ENCODE assay signal across 23 cellular contexts in genomic region chr9:93496285-93496684, GRCh38.
"Had no signal": no experiment of that assay in that cellular context is flagged by ENCODE, and none has a peak within 500 bp of the region (broad histone marks: within the 10 kb centered on the region; RNA-seq: fewer than 3 reads in every experiment).

No MANE protein-coding gene starts in this region.

- H3K27ac ChIP-seq: cardiac muscle cell, spleen, upper lobe of left lung, WERI-Rb-1 had no signal

- ATAC-seq: activated CD8-positive, alpha-beta T cell treated with anti-CD3 and anti-CD28 coated beads for 36 hours; left ventricle myocardium superior; stimulated activated naive CD8-positive, alpha-beta T cell treated with anti-CD3 and anti-CD28 coated beads, Interleukin-15, Interleukin-2, amounts not matched to agents 100 U/mL and 50 U/mL, for 24 hours had no signal

- H3K27me3 ChIP-seq: cardiac muscle cell, spleen, upper lobe of left lung had no signal

- FAIRE-seq: endometrium, frontal cortex, TTC549 had no signal

- H3K4me3 ChIP-seq: cardiac muscle cell, spleen, upper lobe of left lung had no signal

- H3K9me3 ChIP-seq: spleen, upper lobe of left lung had no signal

- H3K27ac Mint-ChIP-seq: activated CD4-positive, alpha-beta T cell treated with anti-CD3 and anti-CD28 coated beads, Interleukin-2, amount 10 ng/mL, durations not matched to agents 7 days and 5 days; activated CD8-positive, alpha-beta T cell treated with anti-CD3 and anti-CD28 coated beads for 36 hours; activated naive CD8-positive, alpha-beta T cell treated with anti-CD3 and anti-CD28 coated beads, Interleukin-2, amount 10 ng/mL, durations not matched to agents 7 days and 5 days; progenitor cell of endocrine pancreas had no signal

- H3K27me3 Mint-ChIP-seq: activated CD4-positive, alpha-beta T cell treated with anti-CD3 and anti-CD28 coated beads, Interleukin-2, amount 10 ng/mL, durations not matched to agents 7 days and 5 days; activated CD8-positive, alpha-beta T cell treated with anti-CD3 and anti-CD28 coated beads for 36 hours; activated naive CD8-positive, alpha-beta T cell treated with anti-CD3 and anti-CD28 coated beads, Interleukin-2, amount 10 ng/mL, durations not matched to agents 7 days and 5 days; progenitor cell of endocrine pancreas had no signal

- DNase-seq: activated CD4-positive, alpha-beta T cell treated with anti-CD3 and anti-CD28 coated beads, Interleukin-2, amount 10 ng/mL, durations not matched to agents 7 days and 5 days; activated CD4-positive, CD25-positive, alpha-beta regulatory T cell treated with anti-CD3 and anti-CD28 coated beads, Interleukin-2, amount 50 U/mL, for 72 hours; activated CD8-positive, alpha-beta T cell treated with anti-CD3 and anti-CD28 coated beads for 36 hours; activated naive CD4-positive, alpha-beta T cell treated with Interleukin-2 at 50 U/mL for 16 hours; activated naive CD8-positive, alpha-beta T cell treated with anti-CD3 and anti-CD28 coated beads, Interleukin-2, amount 10 ng/mL, durations not matched to agents 7 days and 5 days; activated T-cell treated with anti-CD3 and anti-CD28 coated beads, Interleukin-2, amount 50 U/mL, for 1 hour; amygdala; erythroblast; hypothalamus; left ventricle myocardium superior; mammary epithelial cell; spleen; stimulated activated CD4-positive, alpha-beta T cell treated with anti-CD3 and anti-CD28 coated beads, Interleukin-4, amount 100 ng/mL, for 1 hour; stimulated activated naive CD8-positive, alpha-beta T cell treated with anti-CD3 and anti-CD28 coated beads, Interleukin-15, Interleukin-2, amounts not matched to agents 100 U/mL and 50 U/mL, for 24 hours; T-helper 1 cell; upper lobe of left lung; WERI-Rb-1 had no signal

- H3K9me3 Mint-ChIP-seq: activated CD4-positive, alpha-beta T cell treated with anti-CD3 and anti-CD28 coated beads, Interleukin-2, amount 10 ng/mL, durations not matched to agents 7 days and 5 days; activated CD8-positive, alpha-beta T cell treated with anti-CD3 and anti-CD28 coated beads for 36 hours; activated naive CD8-positive, alpha-beta T cell treated with anti-CD3 and anti-CD28 coated beads, Interleukin-2, amount 10 ng/mL, durations not matched to agents 7 days and 5 days; neural crest cell had no signal

- H3K4me3 Mint-ChIP-seq: activated CD4-positive, alpha-beta T cell treated with anti-CD3 and anti-CD28 coated beads, Interleukin-2, amount 10 ng/mL, durations not matched to agents 7 days and 5 days; activated CD8-positive, alpha-beta T cell treated with anti-CD3 and anti-CD28 coated beads for 36 hours; activated naive CD8-positive, alpha-beta T cell treated with anti-CD3 and anti-CD28 coated beads, Interleukin-2, amount 10 ng/mL, durations not matched to agents 7 days and 5 days; neural crest cell had no signal
